In the genomic region with DNA sequence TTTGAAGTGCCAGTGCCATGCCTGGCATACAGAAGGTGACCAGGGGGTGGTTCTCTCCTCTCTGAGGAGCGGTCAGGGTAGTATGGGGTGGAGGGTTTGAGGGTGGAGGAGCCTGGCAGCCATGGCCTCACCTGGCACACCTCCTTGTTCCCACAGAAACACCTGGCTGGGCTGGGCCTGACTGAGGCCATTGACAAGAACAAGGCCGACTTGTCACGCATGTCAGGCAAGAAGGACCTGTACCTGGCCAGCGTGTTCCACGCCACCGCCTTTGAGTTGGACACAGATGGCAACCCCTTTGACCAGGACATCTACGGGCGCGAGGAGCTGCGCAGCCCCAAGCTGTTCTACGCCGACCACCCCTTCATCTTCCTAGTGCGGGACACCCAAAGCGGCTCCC, we compare ENCODE assay signal across 1 cellular context.
A peak's percentile ranks its signal among the peaks of the same experiment; 100 is the strongest.
TF ChIP-seq lines count a peak whose summit lies in the region.

No MANE protein-coding gene starts in this region.

TF ChIP-seq in K562, 482 proteins besides CTCF, POLR2A, EP300 and RAD21:
- no peak for TF ChIP-seq POU5F1 (IDR thresholded peaks at IDR 0.05; ENCODE audit: borderline replicate concordance, low read depth, low read length, partially characterized antibody)
- TF ChIP-seq, protein P1, sequence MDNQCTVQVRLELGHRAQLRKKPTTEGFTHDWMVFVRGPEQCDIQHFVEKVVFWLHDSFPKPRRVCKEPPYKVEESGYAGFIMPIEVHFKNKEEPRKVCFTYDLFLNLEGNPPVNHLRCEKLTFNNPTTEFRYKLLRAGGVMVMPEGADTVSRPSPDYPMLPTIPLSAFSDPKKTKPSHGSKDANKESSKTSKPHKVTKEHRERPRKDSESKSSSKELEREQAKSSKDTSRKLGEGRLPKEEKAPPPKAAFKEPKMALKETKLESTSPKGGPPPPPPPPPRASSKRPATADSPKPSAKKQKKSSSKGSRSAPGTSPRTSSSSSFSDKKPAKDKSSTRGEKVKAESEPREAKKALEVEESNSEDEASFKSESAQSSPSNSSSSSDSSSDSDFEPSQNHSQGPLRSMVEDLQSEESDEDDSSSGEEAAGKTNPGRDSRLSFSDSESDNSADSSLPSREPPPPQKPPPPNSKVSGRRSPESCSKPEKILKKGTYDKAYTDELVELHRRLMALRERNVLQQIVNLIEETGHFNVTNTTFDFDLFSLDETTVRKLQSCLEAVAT (IDR thresholded peaks at IDR 0.05), result no peak
- TF ChIP-seq RBFOX2 (IDR thresholded peaks at IDR 0.05; ENCODE audit: low read depth, low read length), result peak; percentile 54
- TF ChIP-seq POLR2G (IDR thresholded peaks at IDR 0.05; ENCODE audit: low read depth, low read length), result peak; percentile 32; the same call in 1 of the 2 replicates
